In the genomic region with DNA sequence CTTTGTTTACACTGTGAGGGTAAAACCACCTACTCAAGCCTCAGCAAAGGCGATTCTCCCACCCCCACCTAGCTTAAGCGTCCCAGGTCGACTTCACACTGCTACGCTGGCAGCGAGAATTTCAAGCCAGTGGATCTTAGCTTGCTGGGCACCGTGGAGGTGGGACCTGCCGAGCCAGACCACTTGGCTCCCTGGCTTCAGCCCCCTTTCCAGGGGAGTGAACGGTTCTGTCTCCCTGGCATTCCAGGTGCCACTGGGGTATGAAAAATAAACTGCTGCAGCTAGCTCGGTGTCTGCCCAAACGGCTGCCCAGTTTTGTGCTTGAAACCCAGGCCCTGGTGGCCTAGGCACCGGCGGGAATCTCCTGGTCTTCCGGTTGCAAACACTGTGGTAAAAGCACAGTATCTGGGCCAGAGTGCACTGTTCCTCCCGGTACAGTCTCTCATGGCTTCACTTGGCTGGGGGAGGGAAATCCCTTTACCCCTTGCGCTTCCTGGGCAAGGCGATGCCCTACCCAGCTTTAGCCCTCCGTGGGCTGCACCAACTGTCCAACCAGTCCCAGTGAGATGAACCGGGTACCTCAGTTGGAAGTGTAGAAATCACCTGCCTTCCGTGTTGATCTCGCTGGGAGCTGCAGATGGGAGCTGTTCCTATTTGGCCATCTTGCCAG, we compare ENCODE assay signal across 7 cellular contexts.
DNase-seq lines count a peak whose midpoint lies in the region; ATAC-seq and TF ChIP-seq lines count a peak whose summit lies in the region.
"Not testable (repeated sequence)": the region's sequence is repeated elsewhere in the genome, so short reads cannot be mapped to it uniquely, and the experiment has no call there.

No MANE protein-coding gene starts in this region.

- H3K27me3 ChIP-seq in A673 (replicated peaks; ENCODE audit: insufficient read depth, low read depth, low read length, poor library complexity); Caco-2 (replicated peaks; ENCODE audit: control insufficient read depth, insufficient read depth, low read length); KMS-11 (ENCODE audit: insufficient read depth, low read depth): not testable (repeated sequence)

- not testable (repeated sequence) for H3K4me3 Mint-ChIP-seq in Caco-2 (ENCODE audit: unreplicated experiment); natural killer cell treated with Interleukin-12 subunit alpha and Interleukin-12 subunit beta and Interleukin-15 and Interleukin-18, amount 100 ng/mL, for 72 hours
- H3K4me3 Mint-ChIP-seq in stimulated activated naive B cell treated with anti-CD40 and anti-IgM and Interleukin-4, amounts not matched to agents 10 μg/mL and 1 μg/mL and 100 μg/mL, for 72 hours = peak overlapping the region in 1 of 2 donors; percentile 8

- POLR2A ChIA-PET in A673 (lab: Charles Lee; ENCODE audit: low non-redundant PET) (interaction anchor here (0.6 kb wide), 1 partner anchor 138 kb away, joined by 3 read pairs; no protein-coding TSS in a partner anchor), OCI-LY7 (lab: Charles Lee) (interaction anchor here (0.6 to 2.8 kb wide), 11 partner anchors 10 to 489 kb away, joined by 3 to 13 read pairs (median 5); no protein-coding TSS in a partner anchor)
- POLR2A ChIA-PET in Caco-2 (lab: Charles Lee) = not testable (repeated sequence)

- intact Hi-C loops in A673 (cut with micrococcal nuclease; ENCODE audit: unreplicated experiment); Caco-2 (cut with micrococcal nuclease; ENCODE audit: unreplicated experiment); OCI-LY7 (cut with micrococcal nuclease; ENCODE audit: unreplicated experiment): not testable (repeated sequence)

- H3K4me2 ChIP-seq in KMS-11 (peak overlapping the region; percentile 79; the same call in 1 of the 2 replicates), OCI-LY7 (ENCODE audit: low read length) (peak overlapping the region; percentile 84)

- not testable (repeated sequence) for TF ChIP-seq CTCF in A673 (conservative IDR thresholded peaks at IDR 0.05; ENCODE audit: low read depth, low read length); Caco-2 (IDR thresholded peaks at IDR 0.05; ENCODE audit: insufficient read depth in 1 of 2, low read depth in 1 of 2, low read length in 1 of 2, severe bottlenecking in 1 of 2, unreplicated experiment in 1 of 2); KMS-11 (conservative IDR thresholded peaks at IDR 0.05; ENCODE audit: low read depth, low read length); OCI-LY7 (conservative IDR thresholded peaks at IDR 0.05; ENCODE audit: low read length)

- H3K27me3 Mint-ChIP-seq in Caco-2 (ENCODE audit: insufficient read depth, unreplicated experiment); natural killer cell treated with Interleukin-12 subunit alpha and Interleukin-12 subunit beta and Interleukin-15 and Interleukin-18, amount 100 ng/mL, for 72 hours; stimulated activated naive B cell treated with anti-CD40 and anti-IgM and Interleukin-4, amounts not matched to agents 10 μg/mL and 1 μg/mL and 100 μg/mL, for 72 hours: not testable (repeated sequence)

- H3K27ac ChIP-seq in A673 (ENCODE audit: low read depth, low read length, poor library complexity, severe bottlenecking) = peak overlapping the region; percentile 47
- H3K27ac ChIP-seq in KMS-11 = peak overlapping the region; percentile 55; the same call in 1 of the 2 replicates
- H3K27ac ChIP-seq in OCI-LY7 (ENCODE audit: low read depth, low read length, poor library complexity, severe bottlenecking) = peak overlapping the region; percentile 82

- not testable (repeated sequence) for DNase-seq in A673 (ENCODE audit: low spot score); Caco-2; OCI-LY7 (ENCODE audit: low spot score); stimulated activated naive B cell treated with anti-CD40 and anti-IgM and Interleukin-4, amounts not matched to agents 10 μg/mL and 1 μg/mL and 100 μg/mL, for 72 hours
- peak; percentile 19 for DNase-seq in cerebellum (ENCODE audit: low spot score)
- DNase-seq in natural killer cell treated with Interleukin-12 subunit alpha and Interleukin-12 subunit beta and Interleukin-15 and Interleukin-18, amount 100 ng/mL, for 72 hours (ENCODE audit: low spot score) = peak; percentile 59

- not testable (repeated sequence) for H3K9me2 ChIP-seq in OCI-LY7 (ENCODE audit: insufficient read depth, low read length)

- not testable (repeated sequence) for H3K36me3 Mint-ChIP-seq in Caco-2 (ENCODE audit: insufficient read depth, unreplicated experiment)
- peaks cover 20% of the 10 kb centered on the region for H3K36me3 Mint-ChIP-seq in natural killer cell treated with Interleukin-12 subunit alpha and Interleukin-12 subunit beta and Interleukin-15 and Interleukin-18, amount 100 ng/mL, for 72 hours
- H3K36me3 Mint-ChIP-seq in stimulated activated naive B cell treated with anti-CD40 and anti-IgM and Interleukin-4, amounts not matched to agents 10 μg/mL and 1 μg/mL and 100 μg/mL, for 72 hours = peaks cover 60 to 68% of the 10 kb centered on the region in 2 donors

- H3K79me2 ChIP-seq in KMS-11 (ENCODE audit: insufficient read depth, low read depth) (peaks cover 100% of the 10 kb centered on the region), OCI-LY7 (ENCODE audit: insufficient read depth, low read depth, low read length) (peaks cover 91% of the 10 kb centered on the region)

- not testable (repeated sequence) for BruUV-seq in A673 (replicated peaks; lab: Mats Ljungman, UMichigan); Caco-2 (replicated peaks; lab: Mats Ljungman, UMichigan); OCI-LY7 (replicated peaks; lab: Mats Ljungman, UMichigan)

- peaks cover 46% of the 10 kb centered on the region for H3K4me1 ChIP-seq in A673 (ENCODE audit: insufficient read depth, low read length, poor library complexity, severe bottlenecking)
- H3K4me1 ChIP-seq in Caco-2 = not testable (repeated sequence)
- peaks cover 76% of the 10 kb centered on the region for H3K4me1 ChIP-seq in KMS-11 (ENCODE audit: low read depth, poor library complexity, severe bottlenecking)
- H3K4me1 ChIP-seq in OCI-LY7 (ENCODE audit: insufficient read depth, low read length, poor library complexity, severe bottlenecking) = peaks cover 56% of the 10 kb centered on the region

- peaks cover 28% of the 10 kb centered on the region for H3K9me3 Mint-ChIP-seq in Caco-2 (ENCODE audit: unreplicated experiment)
- peaks cover 19% of the 10 kb centered on the region for H3K9me3 Mint-ChIP-seq in natural killer cell treated with Interleukin-12 subunit alpha and Interleukin-12 subunit beta and Interleukin-15 and Interleukin-18, amount 100 ng/mL, for 72 hours
- H3K9me3 Mint-ChIP-seq in stimulated activated naive B cell treated with anti-CD40 and anti-IgM and Interleukin-4, amounts not matched to agents 10 μg/mL and 1 μg/mL and 100 μg/mL, for 72 hours = peaks cover 27 to 29% of the 10 kb centered on the region in 2 donors

- ATAC-seq in natural killer cell treated with Interleukin-12 subunit alpha and Interleukin-12 subunit beta and Interleukin-15 and Interleukin-18, amount 100 ng/mL, for 72 hours; stimulated activated naive B cell treated with anti-CD40 and anti-IgM and Interleukin-4, amounts not matched to agents 10 μg/mL and 1 μg/mL and 100 μg/mL, for 72 hours (replicated peaks): not testable (repeated sequence)

- CTCF ChIA-PET in A673 (lab: Charles Lee); Caco-2 (lab: Charles Lee); OCI-LY7 (lab: Charles Lee; ENCODE audit: unreplicated experiment): not testable (repeated sequence)

- not testable (repeated sequence) for H3K36me3 ChIP-seq in A673 (ENCODE audit: insufficient read depth, low read length, poor library complexity, severe bottlenecking); Caco-2 (ENCODE audit: control insufficient read depth, insufficient read depth, low read length)
- peaks cover 28% of the 10 kb centered on the region; the same call in 1 of the 2 replicates for H3K36me3 ChIP-seq in KMS-11 (ENCODE audit: insufficient read depth)
- H3K36me3 ChIP-seq in OCI-LY7 (ENCODE audit: insufficient read depth, low read length) = peaks cover 70% of the 10 kb centered on the region

- H3K9me3 ChIP-seq in A673 (ENCODE audit: low read depth, low read length, poor library complexity, severe bottlenecking) = not testable (repeated sequence)
- peaks cover 14% of the 10 kb centered on the region for H3K9me3 ChIP-seq in Caco-2
- peaks cover 29% of the 10 kb centered on the region for H3K9me3 ChIP-seq in OCI-LY7 (ENCODE audit: low read length)

- not testable (repeated sequence) for H3K9ac ChIP-seq in KMS-11

- not testable (repeated sequence) for H3K4me3 ChIP-seq in A673 (ENCODE audit: low read depth, low read length, poor library complexity, severe bottlenecking); Caco-2 (ENCODE audit: low read depth, low read length); KMS-11 (IDR thresholded peaks at IDR 0.05; ENCODE audit: insufficient read depth, low read depth, low read length); OCI-LY7 (ENCODE audit: low read depth, low read length, poor library complexity, severe bottlenecking)

- peak overlapping the region; percentile 53 for H3K27ac Mint-ChIP-seq in Caco-2 (ENCODE audit: unreplicated experiment)
- not testable (repeated sequence) for H3K27ac Mint-ChIP-seq in natural killer cell treated with Interleukin-12 subunit alpha and Interleukin-12 subunit beta and Interleukin-15 and Interleukin-18, amount 100 ng/mL, for 72 hours
- H3K27ac Mint-ChIP-seq in stimulated activated naive B cell treated with anti-CD40 and anti-IgM and Interleukin-4, amounts not matched to agents 10 μg/mL and 1 μg/mL and 100 μg/mL, for 72 hours = peak overlapping the region; percentile 67

- H4K20me1 ChIP-seq in KMS-11 (ENCODE audit: insufficient read depth); OCI-LY7 (ENCODE audit: insufficient read depth, low read length): not testable (repeated sequence)

- not testable (repeated sequence) for H3K4me1 Mint-ChIP-seq in Caco-2 (ENCODE audit: low read depth, unreplicated experiment); natural killer cell treated with Interleukin-12 subunit alpha and Interleukin-12 subunit beta and Interleukin-15 and Interleukin-18, amount 100 ng/mL, for 72 hours (ENCODE audit: low read depth in 2 of 2)
- peaks cover 42 to 65% of the 10 kb centered on the region in 2 donors for H3K4me1 Mint-ChIP-seq in stimulated activated naive B cell treated with anti-CD40 and anti-IgM and Interleukin-4, amounts not matched to agents 10 μg/mL and 1 μg/mL and 100 μg/mL, for 72 hours

- not testable (repeated sequence) for H2AFZ ChIP-seq in KMS-11 (ENCODE audit: low read depth); OCI-LY7 (ENCODE audit: low read length)
